In genomic region chr5:57687641-57688040, GRCh38 we compare ENCODE assay signal across 1 cellular context.
TF ChIP-seq lines count a peak whose summit lies in the region.

No MANE protein-coding gene starts in this region.

TF ChIP-seq in K562, 482 proteins besides CTCF, POLR2A, EP300 and RAD21 (continued from another document):
- TF ChIP-seq NBN (IDR thresholded peaks at IDR 0.05; ENCODE audit: low read depth) (no peak), ZNF780A (CRISPR knock-in tag; IDR thresholded peaks at IDR 0.05) (no peak), TEAD2 (tag; IDR thresholded peaks at IDR 0.05) (no peak), TARDBP (IDR thresholded peaks at IDR 0.05) (no peak)
